3 cellular contexts compared by ENCODE assay signal in genomic region chr16:27189335-27189972, GRCh38.
TF ChIP-seq lines count a peak whose summit lies in the region.

No MANE protein-coding gene starts in this region.

TF ChIP-seq in A549, 52 proteins besides CTCF, POLR2A, EP300 and RAD21 (continued from another document and continues in another):
- TF ChIP-seq, protein P1, sequence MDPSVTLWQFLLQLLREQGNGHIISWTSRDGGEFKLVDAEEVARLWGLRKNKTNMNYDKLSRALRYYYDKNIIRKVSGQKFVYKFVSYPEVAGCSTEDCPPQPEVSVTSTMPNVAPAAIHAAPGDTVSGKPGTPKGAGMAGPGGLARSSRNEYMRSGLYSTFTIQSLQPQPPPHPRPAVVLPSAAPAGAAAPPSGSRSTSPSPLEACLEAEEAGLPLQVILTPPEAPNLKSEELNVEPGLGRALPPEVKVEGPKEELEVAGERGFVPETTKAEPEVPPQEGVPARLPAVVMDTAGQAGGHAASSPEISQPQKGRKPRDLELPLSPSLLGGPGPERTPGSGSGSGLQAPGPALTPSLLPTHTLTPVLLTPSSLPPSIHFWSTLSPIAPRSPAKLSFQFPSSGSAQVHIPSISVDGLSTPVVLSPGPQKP (IDR thresholded peaks at IDR 0.05; ENCODE audit: low read depth, low read length), result no peak
- TF ChIP-seq CBX8 (IDR thresholded peaks at IDR 0.05), result no peak
- TF ChIP-seq, protein P2, sequence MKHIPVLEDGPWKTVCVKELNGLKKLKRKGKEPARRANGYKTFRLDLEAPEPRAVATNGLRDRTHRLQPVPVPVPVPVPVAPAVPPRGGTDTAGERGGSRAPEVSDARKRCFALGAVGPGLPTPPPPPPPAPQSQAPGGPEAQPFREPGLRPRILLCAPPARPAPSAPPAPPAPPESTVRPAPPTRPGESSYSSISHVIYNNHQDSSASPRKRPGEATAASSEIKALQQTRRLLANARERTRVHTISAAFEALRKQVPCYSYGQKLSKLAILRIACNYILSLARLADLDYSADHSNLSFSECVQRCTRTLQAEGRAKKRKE (CRISPR knock-in tag; IDR thresholded peaks at IDR 0.05; ENCODE audit: low read depth), result no peak
- TF ChIP-seq GATA3 (IDR thresholded peaks at IDR 0.05; ENCODE audit: borderline replicate concordance), result no peak
- TF ChIP-seq SMC3 (IDR thresholded peaks at IDR 0.05), result no peak
- no peak for TF ChIP-seq HOXB13 (CRISPR knock-in tag; IDR thresholded peaks at IDR 0.05; ENCODE audit: low read depth)
- no peak for TF ChIP-seq POLR2AphosphoS2 (conservative IDR thresholded peaks at IDR 0.05; ENCODE audit: low read length)
- no peak for TF ChIP-seq ZNF302 (CRISPR knock-in tag; IDR thresholded peaks at IDR 0.05)
- TF ChIP-seq, protein P3, sequence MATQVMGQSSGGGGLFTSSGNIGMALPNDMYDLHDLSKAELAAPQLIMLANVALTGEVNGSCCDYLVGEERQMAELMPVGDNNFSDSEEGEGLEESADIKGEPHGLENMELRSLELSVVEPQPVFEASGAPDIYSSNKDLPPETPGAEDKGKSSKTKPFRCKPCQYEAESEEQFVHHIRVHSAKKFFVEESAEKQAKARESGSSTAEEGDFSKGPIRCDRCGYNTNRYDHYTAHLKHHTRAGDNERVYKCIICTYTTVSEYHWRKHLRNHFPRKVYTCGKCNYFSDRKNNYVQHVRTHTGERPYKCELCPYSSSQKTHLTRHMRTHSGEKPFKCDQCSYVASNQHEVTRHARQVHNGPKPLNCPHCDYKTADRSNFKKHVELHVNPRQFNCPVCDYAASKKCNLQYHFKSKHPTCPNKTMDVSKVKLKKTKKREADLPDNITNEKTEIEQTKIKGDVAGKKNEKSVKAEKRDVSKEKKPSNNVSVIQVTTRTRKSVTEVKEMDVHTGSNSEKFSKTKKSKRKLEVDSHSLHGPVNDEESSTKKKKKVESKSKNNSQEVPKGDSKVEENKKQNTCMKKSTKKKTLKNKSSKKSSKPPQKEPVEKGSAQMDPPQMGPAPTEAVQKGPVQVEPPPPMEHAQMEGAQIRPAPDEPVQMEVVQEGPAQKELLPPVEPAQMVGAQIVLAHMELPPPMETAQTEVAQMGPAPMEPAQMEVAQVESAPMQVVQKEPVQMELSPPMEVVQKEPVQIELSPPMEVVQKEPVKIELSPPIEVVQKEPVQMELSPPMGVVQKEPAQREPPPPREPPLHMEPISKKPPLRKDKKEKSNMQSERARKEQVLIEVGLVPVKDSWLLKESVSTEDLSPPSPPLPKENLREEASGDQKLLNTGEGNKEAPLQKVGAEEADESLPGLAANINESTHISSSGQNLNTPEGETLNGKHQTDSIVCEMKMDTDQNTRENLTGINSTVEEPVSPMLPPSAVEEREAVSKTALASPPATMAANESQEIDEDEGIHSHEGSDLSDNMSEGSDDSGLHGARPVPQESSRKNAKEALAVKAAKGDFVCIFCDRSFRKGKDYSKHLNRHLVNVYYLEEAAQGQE (IDR thresholded peaks at IDR 0.05), result no peak
- TF ChIP-seq FOXS1 (CRISPR knock-in tag; IDR thresholded peaks at IDR 0.05), result no peak
- TF ChIP-seq, protein P4, sequence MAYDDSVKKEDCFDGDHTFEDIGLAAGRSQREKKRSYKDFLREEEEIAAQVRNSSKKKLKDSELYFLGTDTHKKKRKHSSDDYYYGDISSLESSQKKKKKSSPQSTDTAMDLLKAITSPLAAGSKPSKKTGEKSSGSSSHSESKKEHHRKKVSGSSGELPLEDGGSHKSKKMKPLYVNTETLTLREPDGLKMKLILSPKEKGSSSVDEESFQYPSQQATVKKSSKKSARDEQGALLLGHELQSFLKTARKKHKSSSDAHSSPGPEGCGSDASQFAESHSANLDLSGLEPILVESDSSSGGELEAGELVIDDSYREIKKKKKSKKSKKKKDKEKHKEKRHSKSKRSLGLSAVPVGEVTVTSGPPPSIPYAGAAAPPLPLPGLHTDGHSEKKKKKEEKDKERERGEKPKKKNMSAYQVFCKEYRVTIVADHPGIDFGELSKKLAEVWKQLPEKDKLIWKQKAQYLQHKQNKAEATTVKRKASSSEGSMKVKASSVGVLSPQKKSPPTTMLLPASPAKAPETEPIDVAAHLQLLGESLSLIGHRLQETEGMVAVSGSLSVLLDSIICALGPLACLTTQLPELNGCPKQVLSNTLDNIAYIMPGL (CRISPR knock-in tag; IDR thresholded peaks at IDR 0.05; ENCODE audit: borderline replicate concordance), result no peak
- TF ChIP-seq NFE2L2 (conservative IDR thresholded peaks at IDR 0.05; ENCODE audit: low read length), result no peak
- TF ChIP-seq ESRRA (IDR thresholded peaks at IDR 0.05; ENCODE audit: borderline replicate concordance, low read length), result no peak

TF ChIP-seq in GM23338, 12 proteins besides CTCF, POLR2A, EP300 and RAD21 (continued from another document and continues in another):
- TF ChIP-seq, protein P3 (IDR thresholded peaks at IDR 0.05; ENCODE audit: unreplicated experiment), result no peak
- TF ChIP-seq EZH2 (IDR thresholded peaks at IDR 0.05; ENCODE audit: low read depth, unreplicated experiment), result no peak

TF ChIP-seq in liver, 16 proteins besides CTCF, POLR2A, EP300 and RAD21 (continued from another document):
- TF ChIP-seq, protein P5, sequence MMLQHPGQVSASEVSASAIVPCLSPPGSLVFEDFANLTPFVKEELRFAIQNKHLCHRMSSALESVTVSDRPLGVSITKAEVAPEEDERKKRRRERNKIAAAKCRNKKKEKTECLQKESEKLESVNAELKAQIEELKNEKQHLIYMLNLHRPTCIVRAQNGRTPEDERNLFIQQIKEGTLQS (IDR thresholded peaks at IDR 0.05), result peak; percentile 81
- TF ChIP-seq MAX (IDR thresholded peaks at IDR 0.05) (peak; percentile 87), NR2F2 (IDR thresholded peaks at IDR 0.05) (no peak), HNF4A (conservative IDR thresholded peaks at IDR 0.05) (peak; percentile 90 to 94), FOXA1 (IDR thresholded peaks at IDR 0.05) (peak; percentile 46), FOXA2 (IDR thresholded peaks at IDR 0.05) (peak; percentile 64), EGR1 (IDR thresholded peaks at IDR 0.05; ENCODE audit: low read depth in 2 of 2) (peak in 1 of 2 donors; percentile 47), GABPA (IDR thresholded peaks at IDR 0.05 in 1 of 2, conservative IDR thresholded peaks at IDR 0.05 in 1 of 2) (no peak), HNF4G (IDR thresholded peaks at IDR 0.05) (peak; percentile 95), JUND (IDR thresholded peaks at IDR 0.05) (peak; percentile 48 to 60), YY1 (IDR thresholded peaks at IDR 0.05) (peak; percentile 76)
- TF ChIP-seq, protein P6, sequence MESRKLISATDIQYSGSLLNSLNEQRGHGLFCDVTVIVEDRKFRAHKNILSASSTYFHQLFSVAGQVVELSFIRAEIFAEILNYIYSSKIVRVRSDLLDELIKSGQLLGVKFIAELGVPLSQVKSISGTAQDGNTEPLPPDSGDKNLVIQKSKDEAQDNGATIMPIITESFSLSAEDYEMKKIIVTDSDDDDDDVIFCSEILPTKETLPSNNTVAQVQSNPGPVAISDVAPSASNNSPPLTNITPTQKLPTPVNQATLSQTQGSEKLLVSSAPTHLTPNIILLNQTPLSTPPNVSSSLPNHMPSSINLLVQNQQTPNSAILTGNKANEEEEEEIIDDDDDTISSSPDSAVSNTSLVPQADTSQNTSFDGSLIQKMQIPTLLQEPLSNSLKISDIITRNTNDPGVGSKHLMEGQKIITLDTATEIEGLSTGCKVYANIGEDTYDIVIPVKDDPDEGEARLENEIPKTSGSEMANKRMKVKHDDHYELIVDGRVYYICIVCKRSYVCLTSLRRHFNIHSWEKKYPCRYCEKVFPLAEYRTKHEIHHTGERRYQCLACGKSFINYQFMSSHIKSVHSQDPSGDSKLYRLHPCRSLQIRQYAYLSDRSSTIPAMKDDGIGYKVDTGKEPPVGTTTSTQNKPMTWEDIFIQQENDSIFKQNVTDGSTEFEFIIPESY (IDR thresholded peaks at IDR 0.05), result peak; percentile 73
TF ChIP-seq in liver: peak in this region for 14.
